In genomic region chr10:86399879-86400704, GRCh38 we compare ENCODE assay signal across 1 cellular context.
TF ChIP-seq lines count a peak whose summit lies in the region.

No MANE protein-coding gene starts in this region.

TF ChIP-seq in HepG2, 621 proteins besides CTCF, POLR2A, EP300 and RAD21 (continued from another document and continues in another):
- TF ChIP-seq NFAT5 (CRISPR knock-in tag; IDR thresholded peaks at IDR 0.05) (no peak), ZNF549 (CRISPR knock-in tag; IDR thresholded peaks at IDR 0.05) (no peak), PHF21A (CRISPR knock-in tag; IDR thresholded peaks at IDR 0.05) (peak; percentile 97), SIX4 (CRISPR knock-in tag; IDR thresholded peaks at IDR 0.05) (no peak), NBN (conservative IDR thresholded peaks at IDR 0.05) (no peak), ZNF605 (CRISPR knock-in tag; IDR thresholded peaks at IDR 0.05) (peak; percentile 73), SMARCE1 (IDR thresholded peaks at IDR 0.05; ENCODE audit: borderline replicate concordance) (no peak), ZNF136 (CRISPR knock-in tag; IDR thresholded peaks at IDR 0.05; ENCODE audit: low read depth) (peak; percentile 82), RFX1 (IDR thresholded peaks at IDR 0.05) (no peak), ZHX2 (IDR thresholded peaks at IDR 0.05; ENCODE audit: low read depth) (no peak), ZHX2 (CRISPR knock-in tag; IDR thresholded peaks at IDR 0.05; ENCODE audit: borderline replicate concordance) (no peak; the same call in 1 of the 2 replicates), MEIS1 (CRISPR knock-in tag; IDR thresholded peaks at IDR 0.05; ENCODE audit: borderline replicate concordance) (peak; percentile 61; the same call in 1 of the 2 replicates), FOXC1 (CRISPR knock-in tag; IDR thresholded peaks at IDR 0.05; ENCODE audit: borderline replicate concordance) (peak; percentile 99), ZNF841 (CRISPR knock-in tag; IDR thresholded peaks at IDR 0.05; ENCODE audit: borderline replicate concordance) (no peak), ZBTB10 (CRISPR knock-in tag; IDR thresholded peaks at IDR 0.05; ENCODE audit: borderline replicate concordance) (no peak), ZFP36L1 (CRISPR knock-in tag; IDR thresholded peaks at IDR 0.05) (peak; percentile 98), SETDB1 (CRISPR knock-in tag; IDR thresholded peaks at IDR 0.05; ENCODE audit: borderline replicate concordance) (no peak), SP1 (IDR thresholded peaks at IDR 0.05) (no peak), SP1 (CRISPR knock-in tag; IDR thresholded peaks at IDR 0.05) (peak; percentile 52), E2F2 (CRISPR knock-in tag; IDR thresholded peaks at IDR 0.05; ENCODE audit: borderline replicate concordance) (no peak; the same call in 1 of the 2 replicates), JDP2 (CRISPR knock-in tag; IDR thresholded peaks at IDR 0.05; ENCODE audit: borderline replicate concordance) (no peak), ZNF230 (CRISPR knock-in tag; IDR thresholded peaks at IDR 0.05) (0 out of 2 replicates have a peak, but pooled peaks have one; percentile 64), ZSCAN12 (CRISPR knock-in tag; IDR thresholded peaks at IDR 0.05) (0 out of 2 replicates have a peak, but pooled peaks have one; percentile 24), NFE2L1 (CRISPR knock-in tag; IDR thresholded peaks at IDR 0.05; ENCODE audit: borderline replicate concordance) (peak; percentile 87; the same call in 1 of the 2 replicates), ONECUT2 (CRISPR knock-in tag; IDR thresholded peaks at IDR 0.05) (no peak), ZNF770 (CRISPR knock-in tag; IDR thresholded peaks at IDR 0.05) (peak; percentile 74)
- TF ChIP-seq, protein P1, sequence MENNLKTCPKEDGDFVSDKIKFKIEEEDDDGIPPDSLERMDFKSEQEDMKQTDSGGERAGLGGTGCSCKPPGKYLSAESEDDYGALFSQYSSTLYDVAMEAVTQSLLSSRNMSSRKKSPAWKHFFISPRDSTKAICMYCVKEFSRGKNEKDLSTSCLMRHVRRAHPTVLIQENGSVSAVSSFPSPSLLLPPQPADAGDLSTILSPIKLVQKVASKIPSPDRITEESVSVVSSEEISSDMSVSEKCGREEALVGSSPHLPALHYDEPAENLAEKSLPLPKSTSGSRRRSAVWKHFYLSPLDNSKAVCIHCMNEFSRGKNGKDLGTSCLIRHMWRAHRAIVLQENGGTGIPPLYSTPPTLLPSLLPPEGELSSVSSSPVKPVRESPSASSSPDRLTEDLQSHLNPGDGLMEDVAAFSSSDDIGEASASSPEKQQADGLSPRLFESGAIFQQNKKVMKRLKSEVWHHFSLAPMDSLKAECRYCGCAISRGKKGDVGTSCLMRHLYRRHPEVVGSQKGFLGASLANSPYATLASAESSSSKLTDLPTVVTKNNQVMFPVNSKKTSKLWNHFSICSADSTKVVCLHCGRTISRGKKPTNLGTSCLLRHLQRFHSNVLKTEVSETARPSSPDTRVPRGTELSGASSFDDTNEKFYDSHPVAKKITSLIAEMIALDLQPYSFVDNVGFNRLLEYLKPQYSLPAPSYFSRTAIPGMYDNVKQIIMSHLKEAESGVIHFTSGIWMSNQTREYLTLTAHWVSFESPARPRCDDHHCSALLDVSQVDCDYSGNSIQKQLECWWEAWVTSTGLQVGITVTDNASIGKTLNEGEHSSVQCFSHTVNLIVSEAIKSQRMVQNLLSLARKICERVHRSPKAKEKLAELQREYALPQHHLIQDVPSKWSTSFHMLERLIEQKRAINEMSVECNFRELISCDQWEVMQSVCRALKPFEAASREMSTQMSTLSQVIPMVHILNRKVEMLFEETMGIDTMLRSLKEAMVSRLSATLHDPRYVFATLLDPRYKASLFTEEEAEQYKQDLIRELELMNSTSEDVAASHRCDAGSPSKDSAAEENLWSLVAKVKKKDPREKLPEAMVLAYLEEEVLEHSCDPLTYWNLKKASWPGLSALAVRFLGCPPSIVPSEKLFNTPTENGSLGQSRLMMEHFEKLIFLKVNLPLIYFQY (CRISPR knock-in tag; IDR thresholded peaks at IDR 0.05; ENCODE audit: borderline replicate concordance), result peak; percentile 82
- TF ChIP-seq, protein P2, sequence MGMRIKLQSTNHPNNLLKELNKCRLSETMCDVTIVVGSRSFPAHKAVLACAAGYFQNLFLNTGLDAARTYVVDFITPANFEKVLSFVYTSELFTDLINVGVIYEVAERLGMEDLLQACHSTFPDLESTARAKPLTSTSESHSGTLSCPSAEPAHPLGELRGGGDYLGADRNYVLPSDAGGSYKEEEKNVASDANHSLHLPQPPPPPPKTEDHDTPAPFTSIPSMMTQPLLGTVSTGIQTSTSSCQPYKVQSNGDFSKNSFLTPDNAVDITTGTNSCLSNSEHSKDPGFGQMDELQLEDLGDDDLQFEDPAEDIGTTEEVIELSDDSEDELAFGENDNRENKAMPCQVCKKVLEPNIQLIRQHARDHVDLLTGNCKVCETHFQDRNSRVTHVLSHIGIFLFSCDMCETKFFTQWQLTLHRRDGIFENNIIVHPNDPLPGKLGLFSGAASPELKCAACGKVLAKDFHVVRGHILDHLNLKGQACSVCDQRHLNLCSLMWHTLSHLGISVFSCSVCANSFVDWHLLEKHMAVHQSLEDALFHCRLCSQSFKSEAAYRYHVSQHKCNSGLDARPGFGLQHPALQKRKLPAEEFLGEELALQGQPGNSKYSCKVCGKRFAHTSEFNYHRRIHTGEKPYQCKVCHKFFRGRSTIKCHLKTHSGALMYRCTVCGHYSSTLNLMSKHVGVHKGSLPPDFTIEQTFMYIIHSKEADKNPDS (CRISPR knock-in tag; IDR thresholded peaks at IDR 0.05), result peak; percentile 88
- TF ChIP-seq, protein P3, sequence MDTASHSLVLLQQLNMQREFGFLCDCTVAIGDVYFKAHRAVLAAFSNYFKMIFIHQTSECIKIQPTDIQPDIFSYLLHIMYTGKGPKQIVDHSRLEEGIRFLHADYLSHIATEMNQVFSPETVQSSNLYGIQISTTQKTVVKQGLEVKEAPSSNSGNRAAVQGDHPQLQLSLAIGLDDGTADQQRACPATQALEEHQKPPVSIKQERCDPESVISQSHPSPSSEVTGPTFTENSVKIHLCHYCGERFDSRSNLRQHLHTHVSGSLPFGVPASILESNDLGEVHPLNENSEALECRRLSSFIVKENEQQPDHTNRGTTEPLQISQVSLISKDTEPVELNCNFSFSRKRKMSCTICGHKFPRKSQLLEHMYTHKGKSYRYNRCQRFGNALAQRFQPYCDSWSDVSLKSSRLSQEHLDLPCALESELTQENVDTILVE (CRISPR knock-in tag; IDR thresholded peaks at IDR 0.05), result peak; percentile 70; the same call in 1 of the 2 replicates
